ENCODE assay signal across 25 cellular contexts in the genomic region with DNA sequence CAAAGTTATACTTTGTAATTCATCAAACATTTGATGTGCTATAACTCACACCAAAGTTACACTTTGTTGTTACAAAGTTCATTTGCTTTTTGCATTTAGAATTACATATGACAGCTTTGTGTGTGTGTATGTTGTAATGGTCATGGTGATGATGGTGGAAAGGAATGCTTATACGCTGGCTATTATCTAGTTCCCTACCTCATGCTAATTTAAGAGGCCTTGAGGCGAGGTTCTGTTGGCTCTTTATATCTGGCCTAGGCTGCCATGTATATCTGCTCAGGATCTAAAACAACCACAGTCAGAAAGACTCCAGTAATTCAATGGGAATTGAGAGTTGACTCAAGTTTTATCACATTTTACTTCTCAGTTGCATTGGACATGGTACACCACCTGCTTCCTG.
DNase-seq lines count a peak whose midpoint lies in the region; ATAC-seq and TF ChIP-seq lines count a peak whose summit lies in the region.
"Had no signal": no experiment of that assay in that cellular context is flagged by ENCODE, and none has a peak within 500 bp of the region (broad histone marks: within the 10 kb centered on the region; RNA-seq: fewer than 3 reads in every experiment).

No MANE protein-coding gene starts in this region.

- H2AFZ ChIP-seq in IMR-90 (replicated peaks; ENCODE audit: low read length, poor library complexity) (no peak overlapping the region), smooth muscle cell (ENCODE audit: low read depth) (peak overlapping the region; percentile 32)

- no peak overlapping the region for H2AK9ac ChIP-seq in IMR-90 (replicated peaks; ENCODE audit: low read depth, low read length, poor library complexity)

- no TSS peak for BruUV-seq in IMR-90 (replicated peaks; lab: Mats Ljungman, UMichigan)

- H3K4me1 ChIP-seq in IMR-90 (ENCODE audit: control insufficient read depth, insufficient read depth, low read length), result no peaks in the 10 kb centered on the region; the same call in 1 of the 2 replicates
- H3K4me1 ChIP-seq in adipocyte (ENCODE audit: control insufficient read depth, insufficient read depth, low read length), result peaks cover 23% of the 10 kb centered on the region
- peaks cover 7% of the 10 kb centered on the region for H3K4me1 ChIP-seq in smooth muscle cell (ENCODE audit: low read depth)
- H3K4me1 ChIP-seq: BLaER1 had no signal

- H3K4me3 ChIP-seq in IMR-90 (ENCODE audit: insufficient read depth, low read depth, low read length), result no peak overlapping the region
- H3K4me3 ChIP-seq in adipocyte (ENCODE audit: low read length), result no peak overlapping the region
- H3K4me3 ChIP-seq in smooth muscle cell, result no peak overlapping the region
- H3K4me3 ChIP-seq: BLaER1, MG63 had no signal

- no peaks in the 10 kb centered on the region for H3K36me3 ChIP-seq in IMR-90 (ENCODE audit: control insufficient read depth, insufficient read depth, low read length)
- no peaks in the 10 kb centered on the region for H3K36me3 ChIP-seq in adipocyte (ENCODE audit: control insufficient read depth, insufficient read depth, low read length, severe bottlenecking)
- no peaks in the 10 kb centered on the region for H3K36me3 ChIP-seq in smooth muscle cell (ENCODE audit: low read depth)
- H3K36me3 ChIP-seq: BLaER1, MG63 had no signal

- H4K91ac ChIP-seq in IMR-90 (ENCODE audit: insufficient read depth, low read depth, low read length), result no peak overlapping the region

- CTCF ChIA-PET in IMR-90 (lab: Yijun Ruan, JAX), result no interaction called here

- no peak overlapping the region for H3K23ac ChIP-seq in IMR-90 (ENCODE audit: low read depth, low read length)

- no peak for TF ChIP-seq POLR2A in IMR-90 (IDR thresholded peaks at IDR 0.05; ENCODE audit: low read depth, low read length)

- TF ChIP-seq RAD21 in IMR-90 (IDR thresholded peaks at IDR 0.05; ENCODE audit: low read length), result no peak

- no peak overlapping the region for H2BK15ac ChIP-seq in IMR-90 (ENCODE audit: low read depth, low read length)

- H3K9ac ChIP-seq in IMR-90 (ENCODE audit: low read depth, low read length) (no peak overlapping the region), adipocyte (ENCODE audit: low read length) (no peak overlapping the region), smooth muscle cell (ENCODE audit: low read depth) (no peak overlapping the region)
- H3K9ac ChIP-seq: BLaER1 had no signal

- H2BK5ac ChIP-seq in IMR-90 (ENCODE audit: low read depth, low read length, poor library complexity, severe bottlenecking), result no peak overlapping the region

- H3K9me3 ChIP-seq in IMR-90 (ENCODE audit: control insufficient read depth, insufficient read depth, low read length) (peaks cover 1% of the 10 kb centered on the region), adipocyte (ENCODE audit: control insufficient read depth, low read length) (no peaks in the 10 kb centered on the region), smooth muscle cell (replicated peaks; ENCODE audit: low read depth) (no peaks in the 10 kb centered on the region)
- H3K9me3 ChIP-seq: BLaER1, MG63 had no signal

- H3K9me1 ChIP-seq in IMR-90 (ENCODE audit: insufficient read depth, low read length), result no peaks in the 10 kb centered on the region

- peak overlapping the region; percentile 35; the same call in 1 of the 2 replicates for H3K18ac ChIP-seq in IMR-90 (ENCODE audit: low read depth, low read length)

- H2BK20ac ChIP-seq in IMR-90 (ENCODE audit: low read depth, low read length), result no peak overlapping the region; the same call in 1 of the 2 replicates

- no peak overlapping the region for H4K8ac ChIP-seq in IMR-90 (ENCODE audit: low read depth in 2 of 2, low read length in 2 of 2)

- dilution Hi-C loops in IMR-90 (cut with HindIII; ENCODE audit: low sequenced_read_pairs, unreplicated experiment), result no loop called here

- intact Hi-C loops in IMR-90 (cut with micrococcal nuclease), result no loop called here

- H3K27me3 ChIP-seq in IMR-90 (ENCODE audit: control insufficient read depth, insufficient read depth, low read length), result no peaks in the 10 kb centered on the region
- no peaks in the 10 kb centered on the region for H3K27me3 ChIP-seq in adipocyte (replicated peaks; ENCODE audit: control insufficient read depth, insufficient read depth, low read length)
- H3K27me3 ChIP-seq in smooth muscle cell (ENCODE audit: low read depth), result no peaks in the 10 kb centered on the region
- H3K27me3 ChIP-seq: BLaER1, MG63 had no signal

- H2AK5ac ChIP-seq in IMR-90 (ENCODE audit: low read depth, low read length), result no peak overlapping the region

- no peaks in the 10 kb centered on the region for H3K79me2 ChIP-seq in smooth muscle cell (ENCODE audit: low read depth)

- H4K20me1 ChIP-seq in IMR-90 (ENCODE audit: insufficient read depth, low read length) (no peaks in the 10 kb centered on the region), smooth muscle cell (ENCODE audit: low read depth) (no peaks in the 10 kb centered on the region)
- H4K20me1 ChIP-seq: BLaER1 had no signal

- no peak for TF ChIP-seq CTCF in IMR-90 (conservative IDR thresholded peaks at IDR 0.05; ENCODE audit: low read depth, low read length)
- TF ChIP-seq CTCF in smooth muscle cell (IDR thresholded peaks at IDR 0.05; ENCODE audit: borderline replicate concordance, insufficient read depth, poor library complexity, severe bottlenecking), result no peak

- no CpG with 5 or more reads among the region's 2 CpGs for WGBS in IMR-90 (ENCODE audit: extremely low coverage in 2 of 2, insufficient read length in 1 of 2), 2 experiments
- 32% methylated on average over 2 of the region's 2 CpGs for WGBS in smooth muscle cell (ENCODE audit: low lambda C conversion rate)

- no peak overlapping the region for H2BK120ac ChIP-seq in IMR-90 (ENCODE audit: low read depth, low read length)

- H3K27ac ChIP-seq in IMR-90 (ENCODE audit: insufficient read depth, low read length) (no peak overlapping the region), smooth muscle cell (ENCODE audit: low read depth) (peak overlapping the region; percentile 85)
- H3K27ac ChIP-seq: BLaER1 had no signal

- no peak overlapping the region for H4K5ac ChIP-seq in IMR-90 (ENCODE audit: low read depth, low read length)

- H3K56ac ChIP-seq in IMR-90 (ENCODE audit: extremely low read depth, insufficient read depth, low read length), result no peak overlapping the region

- no peak overlapping the region for H3K4ac ChIP-seq in IMR-90 (ENCODE audit: low read depth, low read length)

- no peaks in the 10 kb centered on the region for H3K79me1 ChIP-seq in IMR-90 (ENCODE audit: low read depth in 1 of 2, low read length in 2 of 2)

- H3K4me2 ChIP-seq in IMR-90 (ENCODE audit: low read depth, low read length) (no peak overlapping the region), smooth muscle cell (no peak overlapping the region)
- H3K4me2 ChIP-seq: BLaER1 had no signal

- DNase-seq in IMR-90 (peak; percentile 31), adipocyte (ENCODE audit: low read depth) (peak; percentile 23), iris pigment epithelial cell (ENCODE audit: low read depth) (peak; percentile 65), smooth muscle cell (lab: John Stamatoyannopoulos, UW; ENCODE audit: unreplicated experiment) (no peak), NCI-H1048 (lab: John Stamatoyannopoulos, UW) (no peak), NOMO-1 treated with dmso at 0.1 percent for 144 hours (lab: John Stamatoyannopoulos, UW; ENCODE audit: unreplicated experiment) (no peak), A172 (ENCODE audit: low spot score) (no peak)
- DNase-seq: ACHN; CD4-positive, alpha-beta T cell; COR-L47; DMS79; GOT3; HCEC 1CT; Kasumi-1; MG63; NCI-H1092; NCI-H1436; NCI-H187 treated with DMSO at 0.1 percent for 48 hours; NCI-H2227 treated with DMSO at 0.1 percent for 48 hours; NCI-H510A treated with DMSO at 0.1 percent for 48 hours; NCI-H82; OCI-M1; Right ventricle myocardium superior; SW 1271 had no signal

- POLR2A ChIA-PET in IMR-90 (lab: Charles Lee; ENCODE audit: unreplicated experiment), result no interaction called here

- no peak for ATAC-seq in IMR-90 (ENCODE audit: low read depth)

- in situ Hi-C loops in IMR-90 (cut with MboI; ENCODE audit: low sequenced_read_pairs), result no loop called here

- no peaks in the 10 kb centered on the region for H3F3A ChIP-seq in smooth muscle cell (ENCODE audit: low read depth)

- no peak overlapping the region for H3K14ac ChIP-seq in IMR-90 (replicated peaks; ENCODE audit: low read depth, low read length)

TF ChIP-seq in IMR-90, 13 proteins besides CTCF, POLR2A, EP300 and RAD21:
- TF ChIP-seq SMC3 (IDR thresholded peaks at IDR 0.05; ENCODE audit: low read depth, low read length) (no peak), MAFK (IDR thresholded peaks at IDR 0.05; ENCODE audit: low read depth, low read length) (no peak), USF2 (IDR thresholded peaks at IDR 0.05; ENCODE audit: low read depth, low read length) (no peak), CEBPB (IDR thresholded peaks at IDR 0.05; ENCODE audit: low read depth, low read length) (no peak), NFE2L2 (IDR thresholded peaks at IDR 0.05; ENCODE audit: low read depth, low read length) (no peak), BHLHE40 (IDR thresholded peaks at IDR 0.05; ENCODE audit: low read depth, low read length) (no peak), MAZ (IDR thresholded peaks at IDR 0.05; ENCODE audit: borderline replicate concordance, low read depth, low read length) (no peak), MXI1 (IDR thresholded peaks at IDR 0.05; ENCODE audit: borderline replicate concordance, low read depth, low read length) (no peak), CHD1 (IDR thresholded peaks at IDR 0.05; ENCODE audit: low read depth, low read length) (no peak), FOS (IDR thresholded peaks at IDR 0.05; ENCODE audit: low read depth, low read length) (no peak), RCOR1 (IDR thresholded peaks at IDR 0.05; ENCODE audit: insufficient replicate concordance, low read length) (no peak), RFX5 (IDR thresholded peaks at IDR 0.05; ENCODE audit: low read depth, low read length) (no peak)
- TF ChIP-seq, protein P1, sequence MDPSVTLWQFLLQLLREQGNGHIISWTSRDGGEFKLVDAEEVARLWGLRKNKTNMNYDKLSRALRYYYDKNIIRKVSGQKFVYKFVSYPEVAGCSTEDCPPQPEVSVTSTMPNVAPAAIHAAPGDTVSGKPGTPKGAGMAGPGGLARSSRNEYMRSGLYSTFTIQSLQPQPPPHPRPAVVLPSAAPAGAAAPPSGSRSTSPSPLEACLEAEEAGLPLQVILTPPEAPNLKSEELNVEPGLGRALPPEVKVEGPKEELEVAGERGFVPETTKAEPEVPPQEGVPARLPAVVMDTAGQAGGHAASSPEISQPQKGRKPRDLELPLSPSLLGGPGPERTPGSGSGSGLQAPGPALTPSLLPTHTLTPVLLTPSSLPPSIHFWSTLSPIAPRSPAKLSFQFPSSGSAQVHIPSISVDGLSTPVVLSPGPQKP (IDR thresholded peaks at IDR 0.05; ENCODE audit: borderline replicate concordance, low read depth, low read length), result no peak

Comparison
In these comparisons a context has a peak if more than half of its experiments do, and no peak if none do; other contexts are left out.
1. DNase-seq: peak in IMR-90 (single experiment), adipocyte (single experiment) and iris pigment epithelial cell (single experiment); none in smooth muscle cell (single experiment), NCI-H1048 (single experiment), NOMO-1 treated with dmso at 0.1 percent for 144 hours (single experiment) and A172 (single experiment).